29 cellular contexts compared by ENCODE assay signal in genomic region chr3:110790631-110791030, GRCh38.
"Had no signal": no experiment of that assay in that cellular context is flagged by ENCODE, and none has a peak within 500 bp of the region (broad histone marks: within the 10 kb centered on the region; RNA-seq: fewer than 3 reads in every experiment).

No MANE protein-coding gene starts in this region.

- H3K4me3 ChIP-seq: dorsolateral prefrontal cortex, hepatocyte, left ventricle myocardium inferior, lower lobe of right lung, neural progenitor cell, psoas muscle, right lobe of liver, spleen, testis, tibial nerve, upper lobe of right lung, vagina had no signal

- H3K27ac ChIP-seq: dorsolateral prefrontal cortex, hepatocyte, left ventricle myocardium inferior, lower lobe of right lung, neural progenitor cell, psoas muscle, right lobe of liver, spleen, testis, tibial nerve, upper lobe of right lung, vagina had no signal

- H3K27ac Mint-ChIP-seq: memory B cell; mesothelial cell of epicardium; natural killer cell; neural progenitor cell; stimulated activated naive B cell treated with anti-CD40 and anti-IgM and Interleukin-4, amounts not matched to agents 10 μg/mL and 1 μg/mL and 100 μg/mL, for 72 hours; stimulated activated naive CD8-positive, alpha-beta T cell treated with anti-CD3 and anti-CD28 coated beads, Interleukin-15, amount 100 ng/mL, for 72 hours had no signal

- H3K4me3 Mint-ChIP-seq: memory B cell; mesothelial cell of epicardium; natural killer cell; neural progenitor cell; stimulated activated naive B cell treated with anti-CD40 and anti-IgM and Interleukin-4, amounts not matched to agents 10 μg/mL and 1 μg/mL and 100 μg/mL, for 72 hours; stimulated activated naive CD8-positive, alpha-beta T cell treated with anti-CD3 and anti-CD28 coated beads, Interleukin-15, amount 100 ng/mL, for 72 hours had no signal

- DNase-seq: cortex of kidney; dorsolateral prefrontal cortex; effector CD8-positive, alpha-beta T cell; foreskin fibroblast; head of caudate nucleus; kidney; left cardiac atrium; left ventricle myocardium inferior; lower lobe of right lung; natural killer cell; nucleus accumbens; psoas muscle; retina; right lobe of liver; spleen; stimulated activated CD4-positive, alpha-beta T cell treated with anti-CD3 and anti-CD28 coated beads, Interleukin-15, amount 100 ng/mL, for 24 hours; stimulated activated CD4-positive, alpha-beta T cell treated with anti-CD3 and anti-CD28 coated beads, Interleukin-1b, Interleukin-23, amount 100 ng/mL, for 48 hours; stimulated activated CD4-positive, alpha-beta T cell treated with anti-CD3 and anti-CD28 coated beads, Interleukin-4, amount 100 ng/mL, for 24 hours; stimulated activated naive B cell treated with anti-CD40 and anti-IgM and Interleukin-4, amounts not matched to agents 10 μg/mL and 1 μg/mL and 100 μg/mL, for 72 hours; stimulated activated naive CD8-positive, alpha-beta T cell treated with anti-CD3 and anti-CD28 coated beads, Interleukin-15, amount 100 ng/mL, for 72 hours; testis; upper lobe of right lung had no signal

- H3K79me2 ChIP-seq: hepatocyte had no signal

- H3K4me1 Mint-ChIP-seq: memory B cell; natural killer cell; neural progenitor cell; stimulated activated naive B cell treated with anti-CD40 and anti-IgM and Interleukin-4, amounts not matched to agents 10 μg/mL and 1 μg/mL and 100 μg/mL, for 72 hours; stimulated activated naive CD8-positive, alpha-beta T cell treated with anti-CD3 and anti-CD28 coated beads, Interleukin-15, amount 100 ng/mL, for 72 hours had no signal

- H3K9ac ChIP-seq: neural progenitor cell had no signal

- H3K4me2 ChIP-seq: hepatocyte, neural progenitor cell had no signal

- ATAC-seq: esophagus mucosa; left cardiac atrium; lower lobe of right lung; natural killer cell; psoas muscle; right lobe of liver; stimulated activated naive B cell treated with anti-CD40 and anti-IgM and Interleukin-4, amounts not matched to agents 10 μg/mL and 1 μg/mL and 100 μg/mL, for 72 hours; stimulated activated naive CD8-positive, alpha-beta T cell treated with anti-CD3 and anti-CD28 coated beads, Interleukin-15, amount 100 ng/mL, for 72 hours; upper lobe of right lung had no signal

- H3K27me3 ChIP-seq: dorsolateral prefrontal cortex, hepatocyte, neural progenitor cell, right lobe of liver, spleen, testis, tibial nerve, upper lobe of right lung, vagina had no signal

- H3K36me3 ChIP-seq: left ventricle myocardium inferior, lower lobe of right lung, neural progenitor cell, right lobe of liver, spleen, tibial nerve, upper lobe of right lung, vagina had no signal

- H2AFZ ChIP-seq: hepatocyte, neural progenitor cell had no signal

- H3K9me3 Mint-ChIP-seq: stimulated activated naive CD8-positive, alpha-beta T cell treated with anti-CD3 and anti-CD28 coated beads, Interleukin-15, amount 100 ng/mL, for 72 hours had no signal

- H3K9me3 ChIP-seq: lower lobe of right lung, psoas muscle, right lobe of liver, testis, upper lobe of right lung, vagina had no signal

- H3K36me3 Mint-ChIP-seq: memory B cell; natural killer cell; neural progenitor cell; stimulated activated naive B cell treated with anti-CD40 and anti-IgM and Interleukin-4, amounts not matched to agents 10 μg/mL and 1 μg/mL and 100 μg/mL, for 72 hours had no signal

- H3K27me3 Mint-ChIP-seq: memory B cell; stimulated activated naive B cell treated with anti-CD40 and anti-IgM and Interleukin-4, amounts not matched to agents 10 μg/mL and 1 μg/mL and 100 μg/mL, for 72 hours; stimulated activated naive CD8-positive, alpha-beta T cell treated with anti-CD3 and anti-CD28 coated beads, Interleukin-15, amount 100 ng/mL, for 72 hours had no signal

- H3K4me1 ChIP-seq: left ventricle myocardium inferior, lower lobe of right lung, neural progenitor cell, psoas muscle, right lobe of liver, spleen, testis, tibial nerve, upper lobe of right lung, vagina had no signal
